Comparison of ENCODE assay signal across 1 cellular context in the genomic region with DNA sequence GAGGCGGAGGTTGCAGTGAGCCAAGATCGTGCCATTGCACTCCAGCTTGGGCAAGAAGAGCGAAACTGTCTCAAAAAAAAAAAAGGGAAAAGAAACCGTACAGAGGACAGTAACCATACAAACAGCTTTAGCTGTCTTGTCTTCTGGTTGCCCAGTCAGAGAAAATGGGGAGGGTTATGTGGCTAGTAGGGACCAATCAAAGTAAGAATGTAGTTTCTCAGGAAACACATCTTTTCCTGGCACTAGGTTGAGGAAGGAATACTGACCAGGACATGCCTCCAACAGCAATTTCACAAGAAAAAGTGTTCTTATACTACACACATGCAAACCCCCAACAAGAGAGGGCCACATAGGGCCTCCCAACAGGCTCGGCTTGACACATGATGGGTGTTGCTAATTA.
TF ChIP-seq lines count a peak whose summit lies in the region.

No MANE protein-coding gene starts in this region.

TF ChIP-seq in K562, 482 proteins besides CTCF, POLR2A, EP300 and RAD21:
- TF ChIP-seq, protein P1, sequence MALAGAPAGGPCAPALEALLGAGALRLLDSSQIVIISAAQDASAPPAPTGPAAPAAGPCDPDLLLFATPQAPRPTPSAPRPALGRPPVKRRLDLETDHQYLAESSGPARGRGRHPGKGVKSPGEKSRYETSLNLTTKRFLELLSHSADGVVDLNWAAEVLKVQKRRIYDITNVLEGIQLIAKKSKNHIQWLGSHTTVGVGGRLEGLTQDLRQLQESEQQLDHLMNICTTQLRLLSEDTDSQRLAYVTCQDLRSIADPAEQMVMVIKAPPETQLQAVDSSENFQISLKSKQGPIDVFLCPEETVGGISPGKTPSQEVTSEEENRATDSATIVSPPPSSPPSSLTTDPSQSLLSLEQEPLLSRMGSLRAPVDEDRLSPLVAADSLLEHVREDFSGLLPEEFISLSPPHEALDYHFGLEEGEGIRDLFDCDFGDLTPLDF (CRISPR knock-in tag; IDR thresholded peaks at IDR 0.05), result no peak
- TF ChIP-seq POLR3G (IDR thresholded peaks at IDR 0.05; ENCODE audit: extremely low read depth, insufficient read length, insufficient replicate concordance) (no peak), HNRNPK (IDR thresholded peaks at IDR 0.05; ENCODE audit: low read depth, low read length, poor library complexity, severe bottlenecking) (no peak), ELF2 (CRISPR knock-in tag; IDR thresholded peaks at IDR 0.05) (no peak), PPARD (CRISPR knock-in tag; IDR thresholded peaks at IDR 0.05) (no peak), EHMT2 (IDR thresholded peaks at IDR 0.05) (no peak), POLR2G (IDR thresholded peaks at IDR 0.05; ENCODE audit: low read depth, low read length) (no peak), JUND (IDR thresholded peaks at IDR 0.05; ENCODE audit: borderline replicate concordance, low read depth, low read length) (no peak), JUND (tag; IDR thresholded peaks at IDR 0.05; ENCODE audit: borderline replicate concordance, low read depth, low read length) (no peak), NR2C1 (IDR thresholded peaks at IDR 0.05) (no peak), NR2C1 (tag; IDR thresholded peaks at IDR 0.05) (no peak), PTRF (tag; IDR thresholded peaks at IDR 0.05) (no peak)
- TF ChIP-seq, protein P2, sequence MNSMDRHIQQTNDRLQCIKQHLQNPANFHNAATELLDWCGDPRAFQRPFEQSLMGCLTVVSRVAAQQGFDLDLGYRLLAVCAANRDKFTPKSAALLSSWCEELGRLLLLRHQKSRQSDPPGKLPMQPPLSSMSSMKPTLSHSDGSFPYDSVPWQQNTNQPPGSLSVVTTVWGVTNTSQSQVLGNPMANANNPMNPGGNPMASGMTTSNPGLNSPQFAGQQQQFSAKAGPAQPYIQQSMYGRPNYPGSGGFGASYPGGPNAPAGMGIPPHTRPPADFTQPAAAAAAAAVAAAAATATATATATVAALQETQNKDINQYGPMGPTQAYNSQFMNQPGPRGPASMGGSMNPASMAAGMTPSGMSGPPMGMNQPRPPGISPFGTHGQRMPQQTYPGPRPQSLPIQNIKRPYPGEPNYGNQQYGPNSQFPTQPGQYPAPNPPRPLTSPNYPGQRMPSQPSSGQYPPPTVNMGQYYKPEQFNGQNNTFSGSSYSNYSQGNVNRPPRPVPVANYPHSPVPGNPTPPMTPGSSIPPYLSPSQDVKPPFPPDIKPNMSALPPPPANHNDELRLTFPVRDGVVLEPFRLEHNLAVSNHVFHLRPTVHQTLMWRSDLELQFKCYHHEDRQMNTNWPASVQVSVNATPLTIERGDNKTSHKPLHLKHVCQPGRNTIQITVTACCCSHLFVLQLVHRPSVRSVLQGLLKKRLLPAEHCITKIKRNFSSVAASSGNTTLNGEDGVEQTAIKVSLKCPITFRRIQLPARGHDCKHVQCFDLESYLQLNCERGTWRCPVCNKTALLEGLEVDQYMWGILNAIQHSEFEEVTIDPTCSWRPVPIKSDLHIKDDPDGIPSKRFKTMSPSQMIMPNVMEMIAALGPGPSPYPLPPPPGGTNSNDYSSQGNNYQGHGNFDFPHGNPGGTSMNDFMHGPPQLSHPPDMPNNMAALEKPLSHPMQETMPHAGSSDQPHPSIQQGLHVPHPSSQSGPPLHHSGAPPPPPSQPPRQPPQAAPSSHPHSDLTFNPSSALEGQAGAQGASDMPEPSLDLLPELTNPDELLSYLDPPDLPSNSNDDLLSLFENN (IDR thresholded peaks at IDR 0.05; ENCODE audit: low read depth in 2 of 2, low read length in 2 of 2), result no peak
- TF ChIP-seq, protein P3, sequence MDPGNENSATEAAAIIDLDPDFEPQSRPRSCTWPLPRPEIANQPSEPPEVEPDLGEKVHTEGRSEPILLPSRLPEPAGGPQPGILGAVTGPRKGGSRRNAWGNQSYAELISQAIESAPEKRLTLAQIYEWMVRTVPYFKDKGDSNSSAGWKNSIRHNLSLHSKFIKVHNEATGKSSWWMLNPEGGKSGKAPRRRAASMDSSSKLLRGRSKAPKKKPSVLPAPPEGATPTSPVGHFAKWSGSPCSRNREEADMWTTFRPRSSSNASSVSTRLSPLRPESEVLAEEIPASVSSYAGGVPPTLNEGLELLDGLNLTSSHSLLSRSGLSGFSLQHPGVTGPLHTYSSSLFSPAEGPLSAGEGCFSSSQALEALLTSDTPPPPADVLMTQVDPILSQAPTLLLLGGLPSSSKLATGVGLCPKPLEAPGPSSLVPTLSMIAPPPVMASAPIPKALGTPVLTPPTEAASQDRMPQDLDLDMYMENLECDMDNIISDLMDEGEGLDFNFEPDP (CRISPR knock-in tag; IDR thresholded peaks at IDR 0.05), result no peak
